ENCODE assay signal across 8 cellular contexts in genomic region chr10:63241898-63242297, GRCh38.
DNase-seq lines count a peak whose midpoint lies in the region; ATAC-seq and TF ChIP-seq lines count a peak whose summit lies in the region.
"Had no signal": no experiment of that assay in that cellular context is flagged by ENCODE, and none has a peak within 500 bp of the region (broad histone marks: within the 10 kb centered on the region; RNA-seq: fewer than 3 reads in every experiment).

No MANE protein-coding gene starts in this region.

- H3K27ac ChIP-seq in GM23338 (ENCODE audit: low read depth) (no peak overlapping the region), mesodermal cell (ENCODE audit: low read depth, low read length, severe bottlenecking) (peak overlapping the region; percentile 50)

- peak; percentile 35 for DNase-seq in GF-D8 (lab: John Stamatoyannopoulos, UW)
- no peak for DNase-seq in GM23338 (ENCODE audit: low spot score)
- DNase-seq in SKM-1 treated with dmso at 0.1 percent for 144 hours (lab: John Stamatoyannopoulos, UW; ENCODE audit: unreplicated experiment): peak; percentile 70
- no peak for DNase-seq in GM13977 (ENCODE audit: low spot score)
- no peak for DNase-seq in stimulated activated CD8-positive, alpha-beta memory T cell treated with anti-CD3 and anti-CD28 coated beads, Interleukin-4, amount 100 ng/mL, for 48 hours
- no peak for DNase-seq in epidermal melanocyte (ENCODE audit: insufficient read length, low spot score)
- DNase-seq: retina had no signal

- no peaks in the 10 kb centered on the region for H3K36me3 ChIP-seq in GM23338 (ENCODE audit: insufficient read depth)
- H3K36me3 ChIP-seq in mesodermal cell (ENCODE audit: control insufficient read depth, insufficient read depth, low read length): peaks cover 11% of the 10 kb centered on the region

- H4K20me1 ChIP-seq in GM23338 (replicated peaks; ENCODE audit: insufficient read depth): peaks cover 92% of the 10 kb centered on the region

- in situ Hi-C loops in GM13977 (cut with MboI; ENCODE audit: low pct_unique_long_range_greater_than_20kb, low sequenced_read_pairs, unreplicated experiment): no loop called here

- WGBS in mesodermal cell (ENCODE audit: insufficient coverage in 2 of 2), 2 experiments: 86 to 96% methylated on average over 2 of the region's 3 CpGs

- peaks cover 100% of the 10 kb centered on the region for H3K79me2 ChIP-seq in GM23338 (replicated peaks; ENCODE audit: insufficient read depth)

- H3F3A ChIP-seq in GM23338 (replicated peaks; ENCODE audit: low read depth): no peaks in the 10 kb centered on the region

- no peak for TF ChIP-seq CTCF in GM23338 (conservative IDR thresholded peaks at IDR 0.05; ENCODE audit: low read depth in 2 of 2)
- no peak for TF ChIP-seq CTCF in GM13977 (IDR thresholded peaks at IDR 0.05; ENCODE audit: extremely low read depth, insufficient read depth, missing control alignments)

- H3K4me2 ChIP-seq in GM23338: peak overlapping the region; percentile 31; the same call in 1 of the 2 replicates

- H3K4me3 Mint-ChIP-seq in GM23338: 0 out of 3 replicates have a peak overlapping the region, but pooled peaks have one; percentile 7

- H3K36me3 Mint-ChIP-seq in GM23338 (ENCODE audit: low read depth): peaks cover 21% of the 10 kb centered on the region

- H3K9me3 ChIP-seq in mesodermal cell (ENCODE audit: control insufficient read depth, low read length): peaks cover 8% of the 10 kb centered on the region

- no peak overlapping the region for H3K27ac Mint-ChIP-seq in GM23338

- no peak overlapping the region for H2AFZ ChIP-seq in GM23338

- H3K27me3 ChIP-seq in GM23338 (ENCODE audit: insufficient read depth): no peaks in the 10 kb centered on the region

- H3K4me3 ChIP-seq in GM23338: no peak overlapping the region
- no peak overlapping the region for H3K4me3 ChIP-seq in mesodermal cell (ENCODE audit: extremely low read depth, insufficient read depth, low read length, poor library complexity, severe bottlenecking)

- H3K9me2 ChIP-seq in GM23338 (ENCODE audit: insufficient read depth): no peaks in the 10 kb centered on the region

- H3K4me1 ChIP-seq in GM23338 (ENCODE audit: insufficient read depth) (peaks cover 35% of the 10 kb centered on the region), mesodermal cell (ENCODE audit: control insufficient read depth, insufficient read depth, low read length, poor library complexity, severe bottlenecking) (peaks cover 16% of the 10 kb centered on the region)

- no peak for ATAC-seq in GM23338

- no peaks in the 10 kb centered on the region for H3K27me3 Mint-ChIP-seq in GM23338 (ENCODE audit: insufficient read depth, low read depth, poor library complexity)

- H3K9me3 Mint-ChIP-seq in GM23338: peaks cover 7% of the 10 kb centered on the region; the same call in 2 of the 3 replicates

- peaks cover 43% of the 10 kb centered on the region for H3K4me1 Mint-ChIP-seq in GM23338

TF ChIP-seq in GM23338, 12 proteins besides CTCF, POLR2A, EP300 and RAD21 (continues in another document):
- TF ChIP-seq EZH2 (IDR thresholded peaks at IDR 0.05; ENCODE audit: low read depth, unreplicated experiment) (no peak), CREB1 (CRISPR knock-in tag; IDR thresholded peaks at IDR 0.05; ENCODE audit: low read depth) (no peak), ETS1 (IDR thresholded peaks at IDR 0.05) (no peak), JUNB (IDR thresholded peaks at IDR 0.05; ENCODE audit: unreplicated experiment) (no peak), ZNF462 (CRISPR knock-in tag; IDR thresholded peaks at IDR 0.05) (no peak), ZNF114 (CRISPR knock-in tag; IDR thresholded peaks at IDR 0.05) (no peak), STAT1 (IDR thresholded peaks at IDR 0.05; ENCODE audit: unreplicated experiment) (no peak), EZH2phosphoT487 (IDR thresholded peaks at IDR 0.05; ENCODE audit: unreplicated experiment) (no peak), POLR2AphosphoS5 (IDR thresholded peaks at IDR 0.05; ENCODE audit: low read depth) (no peak), NANOG (IDR thresholded peaks at IDR 0.05; ENCODE audit: borderline replicate concordance) (no peak), ZNF331 (CRISPR knock-in tag; IDR thresholded peaks at IDR 0.05; ENCODE audit: low read depth) (no peak)

Comparison
In these comparisons a context has a peak if more than half of its experiments do, and no peak if none do; other contexts are left out.
1. DNase-seq: peak in GF-D8 (single experiment) and SKM-1 treated with dmso at 0.1 percent for 144 hours (single experiment); none in GM23338 (single experiment), GM13977 (single experiment), stimulated activated CD8-positive, alpha-beta memory T cell treated with anti-CD3 and anti-CD28 coated beads, Interleukin-4, amount 100 ng/mL, for 48 hours (single experiment) and epidermal melanocyte (single experiment).